ENCODE assay signal across 1 cellular context in the genomic region with DNA sequence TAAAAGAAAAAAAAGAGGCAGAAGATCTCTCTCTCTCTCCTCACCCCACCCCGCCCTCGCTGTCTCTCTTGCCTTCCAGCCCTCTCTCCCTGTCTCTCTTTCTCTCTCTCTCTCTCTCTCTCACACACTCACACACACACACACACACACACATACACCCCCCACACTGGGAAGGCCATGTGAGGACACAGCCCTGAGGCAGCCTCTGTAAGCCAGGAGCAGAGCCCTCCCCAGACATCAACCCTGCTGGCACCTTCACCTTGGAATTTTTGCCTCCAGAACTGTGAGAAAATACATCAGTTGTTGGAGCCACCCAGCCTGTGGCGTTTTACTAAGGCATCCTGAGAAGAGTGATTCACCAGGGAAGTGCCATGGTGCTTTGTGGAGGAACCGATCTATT.
TF ChIP-seq lines count a peak whose summit lies in the region.

No MANE protein-coding gene starts in this region.

TF ChIP-seq in GM23338, 12 proteins besides CTCF, POLR2A, EP300 and RAD21 (continued from another document):
- TF ChIP-seq ZNF462 (CRISPR knock-in tag; IDR thresholded peaks at IDR 0.05) = no peak
- TF ChIP-seq, protein P1, sequence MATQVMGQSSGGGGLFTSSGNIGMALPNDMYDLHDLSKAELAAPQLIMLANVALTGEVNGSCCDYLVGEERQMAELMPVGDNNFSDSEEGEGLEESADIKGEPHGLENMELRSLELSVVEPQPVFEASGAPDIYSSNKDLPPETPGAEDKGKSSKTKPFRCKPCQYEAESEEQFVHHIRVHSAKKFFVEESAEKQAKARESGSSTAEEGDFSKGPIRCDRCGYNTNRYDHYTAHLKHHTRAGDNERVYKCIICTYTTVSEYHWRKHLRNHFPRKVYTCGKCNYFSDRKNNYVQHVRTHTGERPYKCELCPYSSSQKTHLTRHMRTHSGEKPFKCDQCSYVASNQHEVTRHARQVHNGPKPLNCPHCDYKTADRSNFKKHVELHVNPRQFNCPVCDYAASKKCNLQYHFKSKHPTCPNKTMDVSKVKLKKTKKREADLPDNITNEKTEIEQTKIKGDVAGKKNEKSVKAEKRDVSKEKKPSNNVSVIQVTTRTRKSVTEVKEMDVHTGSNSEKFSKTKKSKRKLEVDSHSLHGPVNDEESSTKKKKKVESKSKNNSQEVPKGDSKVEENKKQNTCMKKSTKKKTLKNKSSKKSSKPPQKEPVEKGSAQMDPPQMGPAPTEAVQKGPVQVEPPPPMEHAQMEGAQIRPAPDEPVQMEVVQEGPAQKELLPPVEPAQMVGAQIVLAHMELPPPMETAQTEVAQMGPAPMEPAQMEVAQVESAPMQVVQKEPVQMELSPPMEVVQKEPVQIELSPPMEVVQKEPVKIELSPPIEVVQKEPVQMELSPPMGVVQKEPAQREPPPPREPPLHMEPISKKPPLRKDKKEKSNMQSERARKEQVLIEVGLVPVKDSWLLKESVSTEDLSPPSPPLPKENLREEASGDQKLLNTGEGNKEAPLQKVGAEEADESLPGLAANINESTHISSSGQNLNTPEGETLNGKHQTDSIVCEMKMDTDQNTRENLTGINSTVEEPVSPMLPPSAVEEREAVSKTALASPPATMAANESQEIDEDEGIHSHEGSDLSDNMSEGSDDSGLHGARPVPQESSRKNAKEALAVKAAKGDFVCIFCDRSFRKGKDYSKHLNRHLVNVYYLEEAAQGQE (IDR thresholded peaks at IDR 0.05; ENCODE audit: unreplicated experiment) = no peak
